Comparison of ENCODE assay signal across 28 cellular contexts in genomic region chr10:133361227-133361626, GRCh38. TPM values are rescaled to one million over a fixed set of nuclear protein-coding genes. Genes with fewer than 3 reads are reported as not detected.
A peak's percentile ranks its signal among the peaks of the same experiment; 100 is the strongest.
DNase-seq lines count a peak whose midpoint lies in the region; ATAC-seq and TF ChIP-seq lines count a peak whose summit lies in the region.
"Had no signal": no experiment of that assay in that cellular context is flagged by ENCODE, and none has a peak within 500 bp of the region (broad histone marks: within the 10 kb centered on the region; RNA-seq: fewer than 3 reads in every experiment).

No MANE protein-coding gene starts in this region.

- no peak overlapping the region for H3K9ac ChIP-seq in endodermal cell (ENCODE audit: extremely low read depth, low read length, poor library complexity, severe bottlenecking)

- H3K4me3 Mint-ChIP-seq in activated CD8-positive, alpha-beta T cell treated with anti-CD3 and anti-CD28 coated beads for 36 hours = no peak overlapping the region
- H3K4me3 Mint-ChIP-seq in activated CD8-positive, alpha-beta T cell treated with anti-CD3 and anti-CD28 coated beads, Interleukin-2, amount 10 ng/mL, durations not matched to agents 7 days and 5 days = no peak overlapping the region
- peak overlapping the region; percentile 13 for H3K4me3 Mint-ChIP-seq in activated B cell treated with CpG ODN at 0.5 μM for 24 hours
- peak overlapping the region; percentile 18 for H3K4me3 Mint-ChIP-seq in stimulated activated effector memory CD8-positive, alpha-beta T cell treated with anti-CD3 and anti-CD28 coated beads, Interleukin-12 subunit alpha, Interleukin-12 subunit beta, amount 100 ng/mL, for 72 hours
- no peak overlapping the region for H3K4me3 Mint-ChIP-seq in endodermal cell
- H3K4me3 Mint-ChIP-seq: brain had no signal

- no peaks in the 10 kb centered on the region for H3K9me3 Mint-ChIP-seq in activated CD8-positive, alpha-beta T cell treated with anti-CD3 and anti-CD28 coated beads for 36 hours
- H3K9me3 Mint-ChIP-seq in activated CD8-positive, alpha-beta T cell treated with anti-CD3 and anti-CD28 coated beads, Interleukin-2, amount 10 ng/mL, durations not matched to agents 7 days and 5 days (ENCODE audit: insufficient read depth) = no peaks in the 10 kb centered on the region
- H3K9me3 Mint-ChIP-seq in activated B cell treated with CpG ODN at 0.5 μM for 24 hours (no peaks in the 10 kb centered on the region), endodermal cell (no peaks in the 10 kb centered on the region)
- H3K9me3 Mint-ChIP-seq in stimulated activated effector memory CD8-positive, alpha-beta T cell treated with anti-CD3 and anti-CD28 coated beads, Interleukin-12 subunit alpha, Interleukin-12 subunit beta, amount 100 ng/mL, for 72 hours = no peaks in the 10 kb centered on the region
- H3K9me3 Mint-ChIP-seq: brain; naive thymus-derived CD8-positive, alpha-beta T cell had no signal

- no peak for ATAC-seq in activated CD8-positive, alpha-beta T cell treated with anti-CD3 and anti-CD28 coated beads for 36 hours
- ATAC-seq in activated CD8-positive, alpha-beta T cell treated with anti-CD3 and anti-CD28 coated beads, Interleukin-2, amount 10 ng/mL, durations not matched to agents 7 days and 5 days = no peak
- ATAC-seq in activated B cell treated with CpG ODN at 0.5 μM for 24 hours (ENCODE audit: low read depth) = no peak
- no peak for ATAC-seq in stimulated activated effector memory CD8-positive, alpha-beta T cell treated with anti-CD3 and anti-CD28 coated beads, Interleukin-12 subunit alpha, Interleukin-12 subunit beta, amount 100 ng/mL, for 72 hours
- ATAC-seq: left lobe of liver; naive thymus-derived CD8-positive, alpha-beta T cell; stimulated activated naive CD8-positive, alpha-beta T cell treated with anti-CD3 and anti-CD28 coated beads, Interleukin-15, Interleukin-2, amounts not matched to agents 100 U/mL and 50 U/mL, for 24 hours had no signal

- no peaks in the 10 kb centered on the region for H3K9me3 ChIP-seq in endodermal cell (ENCODE audit: control insufficient read depth, low read length)
- H3K9me3 ChIP-seq: ovary had no signal

- no peak for TF ChIP-seq CTCF in activated CD8-positive, alpha-beta T cell treated with anti-CD3 and anti-CD28 coated beads for 36 hours (IDR thresholded peaks at IDR 0.05)
- TF ChIP-seq CTCF in activated B cell treated with CpG ODN at 0.5 μM for 24 hours (IDR thresholded peaks at IDR 0.05) (no peak), endodermal cell (conservative IDR thresholded peaks at IDR 0.05) (no peak)

- peak overlapping the region; percentile 56 for H3K27ac Mint-ChIP-seq in activated CD8-positive, alpha-beta T cell treated with anti-CD3 and anti-CD28 coated beads for 36 hours
- no peak overlapping the region for H3K27ac Mint-ChIP-seq in activated CD8-positive, alpha-beta T cell treated with anti-CD3 and anti-CD28 coated beads, Interleukin-2, amount 10 ng/mL, durations not matched to agents 7 days and 5 days
- peak overlapping the region; percentile 66 for H3K27ac Mint-ChIP-seq in activated B cell treated with CpG ODN at 0.5 μM for 24 hours
- H3K27ac Mint-ChIP-seq in stimulated activated effector memory CD8-positive, alpha-beta T cell treated with anti-CD3 and anti-CD28 coated beads, Interleukin-12 subunit alpha, Interleukin-12 subunit beta, amount 100 ng/mL, for 72 hours = peak overlapping the region; percentile 68
- no peak overlapping the region for H3K27ac Mint-ChIP-seq in endodermal cell

- no peak overlapping the region for H3K27ac ChIP-seq in endodermal cell (ENCODE audit: low read depth, low read length)
- H3K27ac ChIP-seq: HL-60, ovary, SK-N-MC, WERI-Rb-1 had no signal

- H3K4me1 ChIP-seq in endodermal cell (ENCODE audit: control insufficient read depth, insufficient read depth, low read length) = peaks cover 8% of the 10 kb centered on the region

- H3K36me3 ChIP-seq in endodermal cell (ENCODE audit: control insufficient read depth, insufficient read depth, low read length) = peaks cover 37% of the 10 kb centered on the region
- H3K36me3 ChIP-seq: ovary had no signal

- CTCF ChIA-PET in activated CD8-positive, alpha-beta T cell treated with anti-CD3 and anti-CD28 coated beads for 36 hours (lab: Charles Lee) = interaction anchor here (0.5 to 3.7 kb wide), 7 partner anchors 8 to 53 kb away, joined by 3 to 25 read pairs (median 3); partner anchors contain the start of gene ECHS1
- CTCF ChIA-PET in activated CD8-positive, alpha-beta T cell treated with anti-CD3 and anti-CD28 coated beads, Interleukin-2, amount 10 ng/mL, durations not matched to agents 7 days and 5 days (lab: Charles Lee) = interaction anchor here (1.0 to 2.0 kb wide), 2 partner anchors 9 to 32 kb away, joined by 3 to 8 read pairs; no protein-coding TSS in a partner anchor
- CTCF ChIA-PET in activated B cell treated with CpG ODN at 0.5 μM for 24 hours (lab: Charles Lee) = interaction anchor here (0.6 to 1.0 kb wide), 3 partner anchors 32 to 130 kb away, joined by 3 to 4 read pairs (median 3); no protein-coding TSS in a partner anchor

- H3K4me3 ChIP-seq in endodermal cell (ENCODE audit: low read length) = no peak overlapping the region
- H3K4me3 ChIP-seq: hepatocyte, ovary, SK-N-MC had no signal

- H3K27me3 Mint-ChIP-seq in activated CD8-positive, alpha-beta T cell treated with anti-CD3 and anti-CD28 coated beads for 36 hours = no peaks in the 10 kb centered on the region
- no peaks in the 10 kb centered on the region for H3K27me3 Mint-ChIP-seq in activated CD8-positive, alpha-beta T cell treated with anti-CD3 and anti-CD28 coated beads, Interleukin-2, amount 10 ng/mL, durations not matched to agents 7 days and 5 days (ENCODE audit: low read depth)
- H3K27me3 Mint-ChIP-seq in activated B cell treated with CpG ODN at 0.5 μM for 24 hours = no peaks in the 10 kb centered on the region
- peaks cover 4% of the 10 kb centered on the region for H3K27me3 Mint-ChIP-seq in endodermal cell (ENCODE audit: insufficient read depth)
- H3K27me3 Mint-ChIP-seq: brain; naive thymus-derived CD8-positive, alpha-beta T cell had no signal

- intact Hi-C loops in activated CD8-positive, alpha-beta T cell treated with anti-CD3 and anti-CD28 coated beads for 36 hours (cut with micrococcal nuclease) = no loop called here
- intact Hi-C loops in activated B cell treated with CpG ODN at 0.5 μM for 24 hours (cut with micrococcal nuclease) = no loop called here

- POLR2A ChIA-PET in activated CD8-positive, alpha-beta T cell treated with anti-CD3 and anti-CD28 coated beads for 36 hours (lab: Charles Lee) = interaction anchor here (0.6 to 1.8 kb wide), 10 partner anchors 8 to 86 kb away, joined by 3 to 8 read pairs (median 3); partner anchors contain the start of gene ECHS1
- POLR2A ChIA-PET in activated CD8-positive, alpha-beta T cell treated with anti-CD3 and anti-CD28 coated beads, Interleukin-2, amount 10 ng/mL, durations not matched to agents 7 days and 5 days (lab: Charles Lee) = interaction anchor here (0.6 to 1.6 kb wide), 5 partner anchors 12 to 202 kb away, joined by 3 to 5 read pairs (median 3); partner anchors contain the start of gene ECHS1
- POLR2A ChIA-PET in activated B cell treated with CpG ODN at 0.5 μM for 24 hours (lab: Charles Lee) = interaction anchor here (0.9 to 2.3 kb wide), 5 partner anchors 12 to 32 kb away, joined by 3 to 13 read pairs (median 3); partner anchors contain the start of genes ECHS1 and MTG1

- no peaks in the 10 kb centered on the region for H3K27me3 ChIP-seq in endodermal cell (ENCODE audit: control insufficient read depth, insufficient read depth, low read length, poor library complexity, severe bottlenecking)
- H3K27me3 ChIP-seq: hepatocyte, ovary had no signal

- H3K36me3 Mint-ChIP-seq in activated CD8-positive, alpha-beta T cell treated with anti-CD3 and anti-CD28 coated beads for 36 hours (ENCODE audit: low read depth) = peaks cover 10% of the 10 kb centered on the region
- peaks cover 15% of the 10 kb centered on the region for H3K36me3 Mint-ChIP-seq in activated CD8-positive, alpha-beta T cell treated with anti-CD3 and anti-CD28 coated beads, Interleukin-2, amount 10 ng/mL, durations not matched to agents 7 days and 5 days (ENCODE audit: low read depth)
- H3K36me3 Mint-ChIP-seq in activated B cell treated with CpG ODN at 0.5 μM for 24 hours (ENCODE audit: low read depth) (peaks cover 34% of the 10 kb centered on the region), endodermal cell (ENCODE audit: low read depth) (peaks cover 43% of the 10 kb centered on the region)
- H3K36me3 Mint-ChIP-seq in stimulated activated effector memory CD8-positive, alpha-beta T cell treated with anti-CD3 and anti-CD28 coated beads, Interleukin-12 subunit alpha, Interleukin-12 subunit beta, amount 100 ng/mL, for 72 hours = peaks cover 28% of the 10 kb centered on the region

- 91 to 100% methylated on average over 1 to 5 of the region's 5 CpGs for WGBS in endodermal cell (ENCODE audit: insufficient coverage in 1 of 2, insufficient read length in 1 of 2), 2 experiments

- no peak for DNase-seq in activated CD8-positive, alpha-beta T cell treated with anti-CD3 and anti-CD28 coated beads for 36 hours
- DNase-seq in activated CD8-positive, alpha-beta T cell treated with anti-CD3 and anti-CD28 coated beads, Interleukin-2, amount 10 ng/mL, durations not matched to agents 7 days and 5 days = no peak
- DNase-seq in D341Med (ENCODE audit: low spot score) (peak; percentile 52), activated B cell treated with CpG ODN at 0.5 μM for 24 hours (no peak), endodermal cell (no peak), T-helper 1 cell (no peak), HuH-7 (ENCODE audit: low spot score) (no peak)
- no peak for DNase-seq in stimulated activated effector memory CD8-positive, alpha-beta T cell treated with anti-CD3 and anti-CD28 coated beads, Interleukin-12 subunit alpha, Interleukin-12 subunit beta, amount 100 ng/mL, for 72 hours (ENCODE audit: low spot score in 2 of 2)
- DNase-seq: 8988T; activated CD4-positive, alpha-beta T cell treated with anti-CD3 and anti-CD28 coated beads, Interleukin-2, amount 50 U/mL, for 1 hour; activated CD8-positive, alpha-beta memory T cell treated with anti-CD3 and anti-CD28 coated beads, Interleukin-2, amount 50 U/mL, for 48 hours; activated gamma-delta T cell; effector CD8-positive, alpha-beta T cell; foreskin fibroblast; H7; naive thymus-derived CD8-positive, alpha-beta T cell; NCI-H187; ovary; stimulated activated CD4-positive, alpha-beta T cell treated with anti-CD3 and anti-CD28 coated beads, Interleukin-4, amount 100 ng/mL, for 24 hours; stimulated activated naive CD8-positive, alpha-beta T cell treated with anti-CD3 and anti-CD28 coated beads, Interleukin-15, Interleukin-2, amounts not matched to agents 100 U/mL and 50 U/mL, for 24 hours; WERI-Rb-1 had no signal

- peaks cover 12% of the 10 kb centered on the region for H3K4me1 Mint-ChIP-seq in activated CD8-positive, alpha-beta T cell treated with anti-CD3 and anti-CD28 coated beads for 36 hours (ENCODE audit: low read depth)
- peaks cover 4% of the 10 kb centered on the region for H3K4me1 Mint-ChIP-seq in activated CD8-positive, alpha-beta T cell treated with anti-CD3 and anti-CD28 coated beads, Interleukin-2, amount 10 ng/mL, durations not matched to agents 7 days and 5 days (ENCODE audit: low read depth)
- H3K4me1 Mint-ChIP-seq in activated B cell treated with CpG ODN at 0.5 μM for 24 hours (peaks cover 28% of the 10 kb centered on the region), endodermal cell (peaks cover 7% of the 10 kb centered on the region)
- peaks cover 14% of the 10 kb centered on the region for H3K4me1 Mint-ChIP-seq in stimulated activated effector memory CD8-positive, alpha-beta T cell treated with anti-CD3 and anti-CD28 coated beads, Interleukin-12 subunit alpha, Interleukin-12 subunit beta, amount 100 ng/mL, for 72 hours
- H3K4me1 Mint-ChIP-seq: brain had no signal

RNA-seq across cellular contexts. Expression of gene FUOM, which starts 3.4 kb away (rescaled TPM):
- 10 to 100 TPM; 32.2 to 33.7 TPM for total RNA-seq in activated CD8-positive, alpha-beta T cell treated with anti-CD3 and anti-CD28 coated beads for 36 hours
- 10 to 100 TPM; 12.4 to 13.4 TPM for total RNA-seq in activated CD8-positive, alpha-beta T cell treated with anti-CD3 and anti-CD28 coated beads, Interleukin-2, amount 10 ng/mL, durations not matched to agents 7 days and 5 days
- total RNA-seq in activated B cell treated with CpG ODN at 0.5 μM for 24 hours = 37.2 and 39.1 TPM in 2 replicates
- 10 to 100 TPM; 81.0 to 83.9 TPM for total RNA-seq in endodermal cell
- polyA plus RNA-seq in endodermal cell (2013, experiment 1 of 2) = 25.6 TPM
- polyA plus RNA-seq in endodermal cell (2013, experiment 2 of 2) = 26.4 TPM

RNA-seq across cellular contexts. Expression of gene ECHS1, which starts 11.9 kb away (rescaled TPM):
- total RNA-seq in activated CD8-positive, alpha-beta T cell treated with anti-CD3 and anti-CD28 coated beads for 36 hours = 10 to 100 TPM; 50.7 to 51.4 TPM
- total RNA-seq in activated CD8-positive, alpha-beta T cell treated with anti-CD3 and anti-CD28 coated beads, Interleukin-2, amount 10 ng/mL, durations not matched to agents 7 days and 5 days = 10 to 100 TPM; 47.0 to 48.5 TPM
- total RNA-seq in activated B cell treated with CpG ODN at 0.5 μM for 24 hours = 37.7 and 39.4 TPM in 2 replicates
- 100 to 1,000 TPM in 1 of 2 donors, 10 to 100 TPM in 1; 92.3 to 102 TPM for total RNA-seq in endodermal cell
- 91.8 TPM for polyA plus RNA-seq in endodermal cell (2013, experiment 1 of 2)
- 91.2 TPM for polyA plus RNA-seq in endodermal cell (2013, experiment 2 of 2)

RNA-seq across cellular contexts. Expression of gene PRAP1, which starts 14.1 kb away (rescaled TPM):
- not detected for total RNA-seq in activated CD8-positive, alpha-beta T cell treated with anti-CD3 and anti-CD28 coated beads for 36 hours
- not detected for total RNA-seq in activated CD8-positive, alpha-beta T cell treated with anti-CD3 and anti-CD28 coated beads, Interleukin-2, amount 10 ng/mL, durations not matched to agents 7 days and 5 days
- total RNA-seq in activated B cell treated with CpG ODN at 0.5 μM for 24 hours = not detected in 2 replicates
- total RNA-seq in endodermal cell = not detected
- not detected for polyA plus RNA-seq in endodermal cell (2013, experiment 1 of 2)
- not detected for polyA plus RNA-seq in endodermal cell (2013, experiment 2 of 2)
- total RNA-seq: H7; naive thymus-derived CD8-positive, alpha-beta T cell; T-helper 2 cell treated with Interferon-gamma antibody and Interleukin-4, amounts not matched to agents 100 ng/mL and 5 ng/mL, for 36 hours had no signal
- polyA plus RNA-seq: esophagus, ovary had no signal

RNA-seq across cellular contexts. Expression of gene PAOX, which starts 17.8 kb away (rescaled TPM):
- 1 to 10 TPM; 4.2 to 4.6 TPM for total RNA-seq in activated CD8-positive, alpha-beta T cell treated with anti-CD3 and anti-CD28 coated beads for 36 hours
- total RNA-seq in activated CD8-positive, alpha-beta T cell treated with anti-CD3 and anti-CD28 coated beads, Interleukin-2, amount 10 ng/mL, durations not matched to agents 7 days and 5 days = 1 to 10 TPM; 5.8 to 6.5 TPM
- total RNA-seq in activated B cell treated with CpG ODN at 0.5 μM for 24 hours (14.1 and 16.9 TPM in 2 replicates), endodermal cell (10 to 100 TPM in 1 of 2 donors, 1 to 10 TPM in 1; 9.7 to 11.1 TPM)
- 5.4 TPM for polyA plus RNA-seq in endodermal cell (2013, experiment 1 of 2)
- polyA plus RNA-seq in endodermal cell (2013, experiment 2 of 2) = 5.5 TPM

RNA-seq across cellular contexts. Expression of gene CALY, which starts 24.5 kb away (rescaled TPM):
- total RNA-seq in activated CD8-positive, alpha-beta T cell treated with anti-CD3 and anti-CD28 coated beads for 36 hours = not detected
- not detected for total RNA-seq in activated CD8-positive, alpha-beta T cell treated with anti-CD3 and anti-CD28 coated beads, Interleukin-2, amount 10 ng/mL, durations not matched to agents 7 days and 5 days
- total RNA-seq in activated B cell treated with CpG ODN at 0.5 μM for 24 hours (not detected in 2 replicates), endodermal cell (1 to 10 TPM in 1 of 2 donors, under 1 TPM in 1; 0.75 to 1.3 TPM)
- polyA plus RNA-seq in endodermal cell (2013, experiment 1 of 2) = 1.5 TPM
- 1.4 TPM for polyA plus RNA-seq in endodermal cell (2013, experiment 2 of 2)
- total RNA-seq: H7; T-helper 2 cell treated with Interferon-gamma antibody and Interleukin-4, amounts not matched to agents 100 ng/mL and 5 ng/mL, for 36 hours had no signal
- polyA plus RNA-seq: ovary had no signal

Comparison
In these comparisons a context has a peak if more than half of its experiments do, and no peak if none do; other contexts are left out.
1. H3K27ac Mint-ChIP-seq: peak in activated CD8-positive, alpha-beta T cell treated with anti-CD3 and anti-CD28 coated beads for 36 hours (single experiment), activated B cell treated with CpG ODN at 0.5 μM for 24 hours (single experiment) and stimulated activated effector memory CD8-positive, alpha-beta T cell treated with anti-CD3 and anti-CD28 coated beads, Interleukin-12 subunit alpha, Interleukin-12 subunit beta, amount 100 ng/mL, for 72 hours (single experiment); none in activated CD8-positive, alpha-beta T cell treated with anti-CD3 and anti-CD28 coated beads, Interleukin-2, amount 10 ng/mL, durations not matched to agents 7 days and 5 days (single experiment) and endodermal cell (single experiment).
2. H3K4me3 Mint-ChIP-seq: peak in activated B cell treated with CpG ODN at 0.5 μM for 24 hours (single experiment) and stimulated activated effector memory CD8-positive, alpha-beta T cell treated with anti-CD3 and anti-CD28 coated beads, Interleukin-12 subunit alpha, Interleukin-12 subunit beta, amount 100 ng/mL, for 72 hours (single experiment); none in activated CD8-positive, alpha-beta T cell treated with anti-CD3 and anti-CD28 coated beads for 36 hours (single experiment), activated CD8-positive, alpha-beta T cell treated with anti-CD3 and anti-CD28 coated beads, Interleukin-2, amount 10 ng/mL, durations not matched to agents 7 days and 5 days (single experiment) and endodermal cell (single experiment).